ENCODE assay signal across 12 cellular contexts in the genomic region with DNA sequence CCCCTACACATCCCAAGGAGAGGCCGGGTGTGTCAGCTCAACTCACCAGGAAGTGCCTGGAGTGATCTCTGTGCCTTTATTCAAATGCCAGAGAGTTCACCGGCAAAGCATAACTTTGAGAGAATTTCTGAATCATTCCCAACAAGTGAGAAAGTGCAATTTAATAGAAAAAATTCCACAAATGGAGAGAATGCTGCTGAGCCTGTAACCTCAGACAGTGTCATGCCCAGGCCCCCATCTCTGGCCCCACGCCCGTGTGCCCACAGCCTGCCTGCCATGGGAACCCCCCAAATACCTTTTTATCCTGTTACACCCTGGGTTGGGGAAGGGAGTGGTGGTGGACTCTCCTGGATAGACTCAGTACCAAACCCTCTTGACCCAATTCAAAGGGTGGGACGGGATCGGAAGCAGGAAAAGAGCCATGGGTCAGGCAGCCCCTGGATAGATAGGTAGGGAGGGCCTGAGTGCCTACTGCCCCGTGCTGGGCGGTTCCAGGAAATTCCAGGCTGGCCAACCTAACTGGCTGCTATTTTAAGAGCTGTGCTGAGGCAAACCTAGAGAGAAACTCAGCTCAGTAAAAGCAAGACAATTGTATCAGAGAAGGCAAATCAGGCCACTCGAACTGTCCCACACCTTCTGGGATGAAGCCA.
A peak's percentile ranks its signal among the peaks of the same experiment; 100 is the strongest.
DNase-seq lines count a peak whose midpoint lies in the region; ATAC-seq, FAIRE-seq and TF ChIP-seq lines count a peak whose summit lies in the region.
"Had no signal": no experiment of that assay in that cellular context is flagged by ENCODE, and none has a peak within 500 bp of the region (broad histone marks: within the 10 kb centered on the region; RNA-seq: fewer than 3 reads in every experiment).

No MANE protein-coding gene starts in this region.

- TF ChIP-seq CTCF in RWPE1 (conservative IDR thresholded peaks at IDR 0.05; ENCODE audit: low read depth) (no peak), esophagus muscularis mucosa (IDR thresholded peaks at IDR 0.05) (no peak), mucosa of descending colon (IDR thresholded peaks at IDR 0.05) (no peak)

- H3K27me3 ChIP-seq in esophagus muscularis mucosa (peaks cover 0 to 23% (median 0%) of the 10 kb centered on the region in 4 donors), aorta (ENCODE audit: control insufficient read depth in 1 of 2, insufficient read depth in 2 of 2, low read length in 1 of 2) (no peaks in the 10 kb centered on the region)
- H3K27me3 ChIP-seq: body of pancreas had no signal

- H3K4me3 ChIP-seq in esophagus muscularis mucosa = no peak overlapping the region
- no peak overlapping the region for H3K4me3 ChIP-seq in mucosa of descending colon
- no peak overlapping the region for H3K4me3 ChIP-seq in aorta (ENCODE audit: low read length in 2 of 2)
- H3K4me3 ChIP-seq: body of pancreas had no signal

- intact Hi-C loops in esophagus muscularis mucosa (cut with DNase I) = no loop called here
- intact Hi-C loops in mucosa of descending colon (cut with DNase I, micrococcal nuclease) = no loop called here
- intact Hi-C loops in aorta (cut with DNase I) = loop anchor here in 1 of 2 donors (5.0 kb wide), 2 partner anchors 34 to 299 kb away; no protein-coding TSS in a partner anchor

- 54% methylated on average over 9 of the region's 9 CpGs for WGBS in esophagus muscularis mucosa
- 12 to 15% methylated on average over 9 of the region's 9 CpGs for WGBS in aorta, 2 donors

- no peak for TF ChIP-seq EP300 in esophagus muscularis mucosa (IDR thresholded peaks at IDR 0.05)

- ATAC-seq in mucosa of descending colon = peak; percentile 79
- ATAC-seq in aorta (ENCODE audit: low FRiP score) = peak; percentile 71
- no peak for ATAC-seq in HG02759 (IDR thresholded peaks at IDR 0.05; ENCODE audit: unreplicated experiment)
- no peak for ATAC-seq in GM21529 (IDR thresholded peaks at IDR 0.05; ENCODE audit: unreplicated experiment)
- ATAC-seq: body of pancreas, T-cell had no signal

- TF ChIP-seq POLR2A in esophagus muscularis mucosa (IDR thresholded peaks at IDR 0.05; ENCODE audit: low read depth) = no peak

- H3K9me3 ChIP-seq in esophagus muscularis mucosa = no peaks in the 10 kb centered on the region
- no peaks in the 10 kb centered on the region for H3K9me3 ChIP-seq in mucosa of descending colon
- no peaks in the 10 kb centered on the region for H3K9me3 ChIP-seq in aorta (ENCODE audit: control insufficient read depth, low read length)
- H3K9me3 ChIP-seq: body of pancreas had no signal

- DNase-seq in RWPE1 (ENCODE audit: low spot score) (peak; percentile 89), esophagus muscularis mucosa (ENCODE audit: extremely low spot score) (no peak), mucosa of descending colon (no peak), aorta (peak; percentile 67 to 81), GM19239 (ENCODE audit: insufficient read length, low spot score) (no peak)
- DNase-seq in stimulated activated naive CD4-positive, alpha-beta T cell treated with Interleukin-2 at 50 U/mL for 16 hours (lab: John Stamatoyannopoulos, UW) = no peak
- DNase-seq: body of pancreas, hippocampal formation, NCI-H2227 treated with DMSO at 0.1 percent for 48 hours, T-cell had no signal

- no peak for FAIRE-seq in GM19239 (lab: Jason Lieb, UNC)

- H3K36me3 ChIP-seq in esophagus muscularis mucosa = no peaks in the 10 kb centered on the region
- no peaks in the 10 kb centered on the region for H3K36me3 ChIP-seq in mucosa of descending colon (ENCODE audit: low read depth)
- no peaks in the 10 kb centered on the region for H3K36me3 ChIP-seq in aorta (ENCODE audit: control insufficient read depth in 1 of 2, insufficient read depth in 2 of 2, low read length in 1 of 2)

- H3K4me1 ChIP-seq in esophagus muscularis mucosa (peaks cover 9 to 25% (median 12%) of the 10 kb centered on the region in 4 donors), mucosa of descending colon (ENCODE audit: low read depth) (no peaks in the 10 kb centered on the region), aorta (ENCODE audit: control insufficient read depth in 1 of 2, insufficient read depth in 2 of 2, low read length in 2 of 2) (peaks cover 0 to 4% of the 10 kb centered on the region in 2 donors)
- H3K4me1 ChIP-seq: body of pancreas had no signal

- H3K27ac ChIP-seq in RWPE1 (peak overlapping the region; percentile 100), esophagus muscularis mucosa (replicated peaks in 1 of 4) (peak overlapping the region; percentile 23 to 62 (median 43)), aorta (ENCODE audit: low read depth in 1 of 2, low read length in 2 of 2) (peak overlapping the region; percentile 50 to 95)
- H3K27ac ChIP-seq: body of pancreas had no signal

- POLR2A ChIA-PET in RWPE1 (lab: Yijun Ruan, JAX; ENCODE audit: low non-redundant PET) = interaction anchor here (0.7 kb wide), 2 partner anchors 13 to 158 kb away, joined by 3 read pairs; no protein-coding TSS in a partner anchor

- CTCF ChIA-PET in RWPE1 (lab: Yijun Ruan, JAX) = interaction anchor here (0.5 to 0.6 kb wide), 2 partner anchors 389 to 456 kb away, joined by 3 to 4 read pairs; no protein-coding TSS in a partner anchor

Comparison
In these comparisons a context has a peak if more than half of its experiments do, and no peak if none do; other contexts are left out.
1. DNase-seq: peak in RWPE1 (single experiment) and aorta (2 of 2); none in esophagus muscularis mucosa (single experiment), mucosa of descending colon (0 of 3), GM19239 (single experiment) and stimulated activated naive CD4-positive, alpha-beta T cell treated with Interleukin-2 at 50 U/mL for 16 hours (single experiment).
2. H3K27ac ChIP-seq: peak in every context shown above with its lines; median percentile 100 in RWPE1; 72 in aorta; 43 in esophagus muscularis mucosa.
3. ATAC-seq: peak in mucosa of descending colon (single experiment) and aorta (single experiment); none in HG02759 (single experiment) and GM21529 (single experiment).